ENCODE assay signal across 21 cellular contexts in the genomic region with DNA sequence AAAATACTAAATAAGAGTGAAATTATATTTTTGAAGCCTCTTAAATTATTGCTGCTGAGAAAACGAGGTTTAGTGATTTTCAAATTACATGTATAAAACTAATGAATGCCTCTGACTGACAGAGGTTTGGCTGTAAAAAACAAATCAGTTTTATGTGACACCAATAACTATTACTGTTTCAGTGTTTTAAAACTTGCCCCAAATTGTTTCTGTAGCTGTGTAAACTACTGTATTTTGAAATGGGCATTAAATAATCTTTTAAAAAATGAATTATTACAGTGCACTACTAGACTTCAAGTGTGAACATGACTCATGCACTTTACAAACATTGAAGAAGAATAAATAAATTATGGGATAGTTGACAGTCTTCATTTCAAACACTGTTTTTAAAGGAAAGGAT. TPM values are rescaled to one million over a fixed set of nuclear protein-coding genes. Genes with fewer than 3 reads are reported as not detected.
"Had no signal": no experiment of that assay in that cellular context is flagged by ENCODE, and none has a peak within 500 bp of the region (broad histone marks: within the 10 kb centered on the region; RNA-seq: fewer than 3 reads in every experiment).

No MANE protein-coding gene starts in this region.

- H3K27ac Mint-ChIP-seq: activated naive CD8-positive, alpha-beta T cell treated with anti-CD3 and anti-CD28 coated beads, Interleukin-2, amount 10 ng/mL, durations not matched to agents 7 days and 5 days; mesothelial cell of epicardium; neural progenitor cell had no signal

- H3K9me3 ChIP-seq: heart left ventricle, lower lobe of right lung, stomach, thoracic aorta, upper lobe of right lung had no signal

- H3K36me3 ChIP-seq: neural progenitor cell, thoracic aorta had no signal

- DNase-seq: activated CD4-positive, alpha-beta T cell treated with anti-CD3 and anti-CD28 coated beads, Interleukin-2, amount 50 U/mL, for 4 hours; activated naive CD8-positive, alpha-beta T cell treated with anti-CD3 and anti-CD28 coated beads, Interleukin-2, amount 10 ng/mL, durations not matched to agents 7 days and 5 days; heart left ventricle; left colon; lower lobe of right lung; stimulated activated CD4-positive, alpha-beta T cell treated with anti-CD3 and anti-CD28 coated beads, Interleukin-12 subunit alpha, Interleukin-12 subunit beta, amount 100 ng/mL, for 4 hours; stimulated activated CD4-positive, alpha-beta T cell treated with anti-CD3 and anti-CD28 coated beads, Interleukin-2, amount 100 ng/mL, for 24 hours; stomach; T1000; upper lobe of right lung had no signal

- H3K4me1 ChIP-seq: lower lobe of right lung, parathyroid adenoma, stomach, upper lobe of right lung had no signal

- H3K9ac ChIP-seq: neural progenitor cell, parathyroid adenoma had no signal

- H3K4me3 ChIP-seq: heart left ventricle, lower lobe of right lung, neural progenitor cell, SK-N-MC, stomach, thoracic aorta, upper lobe of right lung had no signal

- H3K79me2 ChIP-seq: parathyroid adenoma had no signal

- H3K9me3 Mint-ChIP-seq: mesothelial cell of epicardium had no signal

- H3K4me3 Mint-ChIP-seq: activated naive CD8-positive, alpha-beta T cell treated with anti-CD3 and anti-CD28 coated beads, Interleukin-2, amount 10 ng/mL, durations not matched to agents 7 days and 5 days; activated T-helper 1 cell treated with anti-CD3 and anti-CD28 coated beads, Interleukin-12 subunit alpha, Interleukin-12 subunit beta, Interleukin-2, Interleukin-4 antibody, amounts not matched to agents 30 ng/mL and 10 ng/mL and 1 ng/mL, durations not matched to agents 14 hours and 24 hours and 36 hours; mesothelial cell of epicardium; neural progenitor cell had no signal

- H3K27me3 Mint-ChIP-seq: activated naive CD8-positive, alpha-beta T cell treated with anti-CD3 and anti-CD28 coated beads, Interleukin-2, amount 10 ng/mL, durations not matched to agents 7 days and 5 days had no signal

- H3K27ac ChIP-seq: lower lobe of right lung, neural progenitor cell, parathyroid adenoma, SK-N-MC, stomach, thoracic aorta, upper lobe of right lung had no signal

- H3K4me2 ChIP-seq: neural progenitor cell had no signal

- H3K36me3 Mint-ChIP-seq: mesothelial cell of epicardium, neural progenitor cell had no signal

- H2AFZ ChIP-seq: neural progenitor cell, parathyroid adenoma had no signal

- FAIRE-seq: astrocyte, frontal cortex had no signal

- ATAC-seq: activated CD4-positive, CD25-positive, alpha-beta regulatory T cell treated with anti-CD3 and anti-CD28 coated beads, Interleukin-2, amount 50 U/mL, for 24 hours; heart left ventricle; left colon; lower lobe of right lung; upper lobe of right lung had no signal

- H3K27me3 ChIP-seq: heart left ventricle, neural progenitor cell, stomach, upper lobe of right lung had no signal

RNA-seq across cellular contexts. Expression of gene C5orf58, which starts 15.4 kb away (rescaled TPM):
- total RNA-seq: activated naive CD8-positive, alpha-beta T cell treated with anti-CD3 and anti-CD28 coated beads, Interleukin-2, amount 10 ng/mL, durations not matched to agents 7 days and 5 days; activated T-helper 1 cell treated with anti-CD3 and anti-CD28 coated beads, Interleukin-12 subunit alpha, Interleukin-12 subunit beta, Interleukin-2, Interleukin-4 antibody, amounts not matched to agents 30 ng/mL and 10 ng/mL and 1 ng/mL, durations not matched to agents 14 hours and 24 hours and 36 hours; astrocyte; dermis microvascular lymphatic vessel endothelial cell; epithelial cell of proximal tubule; frontal cortex; heart left ventricle; left colon; lower lobe of right lung; mesothelial cell of epicardium; thoracic aorta; upper lobe of right lung had no signal
- polyA plus RNA-seq: heart left ventricle had no signal

RNA-seq across cellular contexts. Expression of gene LCP2, which starts 49.4 kb away (rescaled TPM):
- total RNA-seq: epithelial cell of proximal tubule, mesothelial cell of epicardium had no signal
